ENCODE assay signal across 9 cellular contexts in genomic region chr6:85465762-85466161, GRCh38. TPM values are rescaled to one million over a fixed set of nuclear protein-coding genes. Genes with fewer than 3 reads are reported as not detected.
A peak's percentile ranks its signal among the peaks of the same experiment; 100 is the strongest.
DNase-seq lines count a peak whose midpoint lies in the region; ATAC-seq, FAIRE-seq and TF ChIP-seq lines count a peak whose summit lies in the region.
"Had no signal": no experiment of that assay in that cellular context is flagged by ENCODE, and none has a peak within 500 bp of the region (broad histone marks: within the 10 kb centered on the region; RNA-seq: fewer than 3 reads in every experiment).

No MANE protein-coding gene starts in this region.

- ATAC-seq in GM21390 (IDR thresholded peaks at IDR 0.05; ENCODE audit: unreplicated experiment) (peak; percentile 35), HG03469 (IDR thresholded peaks at IDR 0.05; ENCODE audit: unreplicated experiment) (peak; percentile 40)

- peaks cover 49 to 75% (median 54%) of the 10 kb centered on the region in 3 donors for H3K4me1 Mint-ChIP-seq in CD8-positive, alpha-beta memory T cell
- peaks cover 69% of the 10 kb centered on the region for H3K4me1 Mint-ChIP-seq in astrocyte (ENCODE audit: low read depth, unreplicated experiment)

- DNase-seq in CD8-positive, alpha-beta memory T cell: no peak
- DNase-seq in astrocyte (ENCODE audit: low read depth): no peak
- no peak for DNase-seq in stimulated activated CD4-positive, alpha-beta T cell treated with anti-CD3 and anti-CD28 coated beads, Interleukin-4, amount 100 ng/mL, for 1 hour
- DNase-seq in BE2C: no peak
- no peak for DNase-seq in cardiac septum (ENCODE audit: low spot score)
- no peak for DNase-seq in GM19238 (ENCODE audit: insufficient read length, low spot score)

- no peak overlapping the region for H2AFZ ChIP-seq in astrocyte (ENCODE audit: low read depth, low read length)

- H3K9ac ChIP-seq in astrocyte (ENCODE audit: low read length): peak overlapping the region; percentile 10

- no peaks in the 10 kb centered on the region for H3K27me3 ChIP-seq in CD8-positive, alpha-beta memory T cell (ENCODE audit: insufficient read depth, low read length, poor library complexity, severe bottlenecking)
- H3K27me3 ChIP-seq in astrocyte (ENCODE audit: insufficient read depth, low read length) (no peaks in the 10 kb centered on the region), BE2C (no peaks in the 10 kb centered on the region)

- no peak overlapping the region for H3K4me3 ChIP-seq in CD8-positive, alpha-beta memory T cell (ENCODE audit: low read length)
- H3K4me3 ChIP-seq in astrocyte (ENCODE audit: insufficient read depth, low read depth, low read length) (no peak overlapping the region), BE2C (ENCODE audit: low read depth, low read length) (no peak overlapping the region)
- H3K4me3 ChIP-seq: lung had no signal

- H3K4me2 ChIP-seq in astrocyte (ENCODE audit: low read length): peak overlapping the region; percentile 81

- peak overlapping the region in 5 of 8 donors; percentile 5 to 60 (median 36) for H3K27ac Mint-ChIP-seq in CD8-positive, alpha-beta memory T cell
- H3K27ac Mint-ChIP-seq in astrocyte (ENCODE audit: unreplicated experiment): peak overlapping the region; percentile 95

- no peaks in the 10 kb centered on the region for H3K9me3 ChIP-seq in CD8-positive, alpha-beta memory T cell (ENCODE audit: low read length)
- H3K9me3 ChIP-seq in astrocyte (ENCODE audit: insufficient read depth, low read depth, low read length) (no peaks in the 10 kb centered on the region), BE2C (no peaks in the 10 kb centered on the region)

- FAIRE-seq in astrocyte (lab: Jason Lieb, UNC): no peak

- H4K20me1 ChIP-seq in astrocyte (ENCODE audit: insufficient read depth, low read length): no peaks in the 10 kb centered on the region

- peaks cover 0 to 24% (median 7%) of the 10 kb centered on the region in 3 donors for H3K36me3 Mint-ChIP-seq in CD8-positive, alpha-beta memory T cell
- no peaks in the 10 kb centered on the region for H3K36me3 Mint-ChIP-seq in astrocyte (ENCODE audit: low read depth, unreplicated experiment)

- peaks cover 20% of the 10 kb centered on the region for H3K79me2 ChIP-seq in astrocyte (ENCODE audit: insufficient read depth, low read length)

- peaks cover 36% of the 10 kb centered on the region for H3K4me1 ChIP-seq in CD8-positive, alpha-beta memory T cell (ENCODE audit: insufficient read depth, low read length)
- peaks cover 64% of the 10 kb centered on the region for H3K4me1 ChIP-seq in astrocyte (ENCODE audit: insufficient read depth, low read length)
- no peaks in the 10 kb centered on the region for H3K4me1 ChIP-seq in BE2C

- H3K27ac ChIP-seq in CD8-positive, alpha-beta memory T cell (ENCODE audit: low read depth, low read length): no peak overlapping the region
- H3K27ac ChIP-seq in astrocyte (ENCODE audit: low read depth, low read length): peak overlapping the region; percentile 97

- H3K36me3 ChIP-seq in CD8-positive, alpha-beta memory T cell (ENCODE audit: insufficient read depth, low read length): no peaks in the 10 kb centered on the region
- H3K36me3 ChIP-seq in astrocyte (ENCODE audit: insufficient read depth, low read length) (peaks cover 11% of the 10 kb centered on the region), BE2C (no peaks in the 10 kb centered on the region)

- no peaks in the 10 kb centered on the region for H3K9me3 Mint-ChIP-seq in CD8-positive, alpha-beta memory T cell
- no peaks in the 10 kb centered on the region for H3K9me3 Mint-ChIP-seq in astrocyte (ENCODE audit: unreplicated experiment)

- peak overlapping the region in 6 of 7 donors; percentile 17 to 55 (median 40) for H3K4me3 Mint-ChIP-seq in CD8-positive, alpha-beta memory T cell
- no peak overlapping the region for H3K4me3 Mint-ChIP-seq in astrocyte (ENCODE audit: unreplicated experiment)

- intact Hi-C loops in cardiac septum (cut with DNase I): no loop called here

- TF ChIP-seq CTCF in astrocyte (IDR thresholded peaks at IDR 0.05; ENCODE audit: insufficient read depth, low read depth, low read length) (no peak), BE2C (IDR thresholded peaks at IDR 0.05; ENCODE audit: low read depth, low read length) (no peak)

- H3K27me3 Mint-ChIP-seq in CD8-positive, alpha-beta memory T cell: no peaks in the 10 kb centered on the region
- H3K27me3 Mint-ChIP-seq in astrocyte (ENCODE audit: low read depth, unreplicated experiment): no peaks in the 10 kb centered on the region

- POLR2A ChIA-PET in CD8-positive, alpha-beta memory T cell (lab: Charles Lee): interaction anchor here (0.9 kb wide), 1 partner anchor 15 kb away, joined by 3 read pairs; no protein-coding TSS in a partner anchor

- CTCF ChIA-PET in CD8-positive, alpha-beta memory T cell (lab: Charles Lee): no interaction called here

RNA-seq across cellular contexts. Expression of gene NT5E, which starts 15.9 kb away (rescaled TPM):
- 10 to 100 TPM; 14.8 to 15.4 TPM for total RNA-seq in CD8-positive, alpha-beta memory T cell
- 32.7 TPM for polyA plus RNA-seq in CD8-positive, alpha-beta memory T cell
- total RNA-seq in astrocyte: 76.1 and 77.4 TPM in 2 replicates
- polyA plus RNA-seq in BE2C (2012; ENCODE audit: insufficient read depth, insufficient read length, low read depth): 6.8 TPM
- total RNA-seq in cardiac septum: 5.9 TPM
